20 cellular contexts compared by ENCODE assay signal in the genomic region with DNA sequence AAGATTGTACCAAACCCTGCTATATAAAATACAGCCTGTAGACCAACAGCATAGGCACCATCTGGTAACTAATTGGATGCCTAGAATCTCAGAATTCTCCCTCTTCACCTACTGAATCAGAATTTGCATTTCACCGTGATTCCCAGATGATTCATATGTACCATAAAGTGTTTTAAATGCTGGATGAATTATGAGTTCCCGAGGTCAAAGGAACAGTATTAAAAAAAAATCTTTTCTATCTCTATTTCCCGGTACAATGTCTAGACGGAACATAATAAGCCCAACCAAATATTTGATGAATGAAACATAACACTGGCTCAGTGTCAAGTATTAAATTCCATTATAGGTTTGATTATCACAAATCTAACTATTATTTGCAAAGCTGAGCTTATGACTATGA.
DNase-seq lines count a peak whose midpoint lies in the region; ATAC-seq and TF ChIP-seq lines count a peak whose summit lies in the region.
"Had no signal": no experiment of that assay in that cellular context is flagged by ENCODE, and none has a peak within 500 bp of the region (broad histone marks: within the 10 kb centered on the region; RNA-seq: fewer than 3 reads in every experiment).

No MANE protein-coding gene starts in this region.

- no peaks in the 10 kb centered on the region for H4K20me1 ChIP-seq in osteoblast (ENCODE audit: insufficient read depth, low read length)

- H3K4me3 Mint-ChIP-seq in activated T-cell treated with anti-CD3 and anti-CD28 coated beads, Interleukin-2, amount 50 U/mL, for 72 hours: no peak overlapping the region

- no peaks in the 10 kb centered on the region for H3K79me2 ChIP-seq in osteoblast (ENCODE audit: insufficient read depth, low read length)

- no peaks in the 10 kb centered on the region for H3K9me3 ChIP-seq in osteoblast (ENCODE audit: low read depth, low read length)

- H3K9me3 Mint-ChIP-seq in activated T-cell treated with anti-CD3 and anti-CD28 coated beads, Interleukin-2, amount 50 U/mL, for 72 hours: peaks cover 0 to 3% of the 10 kb centered on the region in 2 donors

- H3K27me3 Mint-ChIP-seq in activated T-cell treated with anti-CD3 and anti-CD28 coated beads, Interleukin-2, amount 50 U/mL, for 72 hours (ENCODE audit: low read depth): no peaks in the 10 kb centered on the region

- H3K4me2 ChIP-seq in osteoblast (ENCODE audit: insufficient read depth, low read length): peak overlapping the region; percentile 24

- H2AFZ ChIP-seq in osteoblast (ENCODE audit: low read length): no peak overlapping the region

- POLR2A ChIA-PET in RWPE1 (lab: Yijun Ruan, JAX; ENCODE audit: low non-redundant PET): no interaction called here

- CTCF ChIA-PET in RWPE1 (lab: Yijun Ruan, JAX): no interaction called here

- peak; percentile 68 for DNase-seq in EL
- DNase-seq in RWPE1 (ENCODE audit: low spot score): peak; percentile 42
- DNase-seq in epithelial cell of esophagus (ENCODE audit: low read depth): peak; percentile 58
- DNase-seq in osteoblast (ENCODE audit: insufficient read length, low spot score, missing footprints): peak; percentile 74
- DNase-seq in NOMO-1 treated with DMSO at 0.1 percent for 48 hours (lab: John Stamatoyannopoulos, UW; ENCODE audit: unreplicated experiment): no peak
- DNase-seq in activated T-cell treated with anti-CD3 and anti-CD28 coated beads, Interleukin-2, amount 50 U/mL, for 72 hours: no peak
- no peak for DNase-seq in DMS114 treated with DMSO at 0.1 percent for 48 hours (lab: John Stamatoyannopoulos, UW; ENCODE audit: unreplicated experiment)
- DNase-seq: activated CD4-positive, alpha-beta T cell treated with anti-CD3 and anti-CD28 coated beads, Interleukin-2, amount 50 U/mL, for 48 hours; amniotic stem cell; DND-41; dorsolateral prefrontal cortex; foreskin melanocyte; Karpas-422; mesenchymal stem cell; NCI-H146; stimulated activated naive CD4-positive, alpha-beta T cell treated with Interleukin-2 at 50 U/mL for 16 hours had no signal

- H3K4me1 ChIP-seq in osteoblast (ENCODE audit: insufficient read depth, low read length): peaks cover 25% of the 10 kb centered on the region

- no peaks in the 10 kb centered on the region for H3K36me3 ChIP-seq in osteoblast (ENCODE audit: insufficient read depth, low read length)

- TF ChIP-seq CTCF in RWPE1 (conservative IDR thresholded peaks at IDR 0.05; ENCODE audit: low read depth) (no peak), epithelial cell of esophagus (IDR thresholded peaks at IDR 0.05; ENCODE audit: insufficient read depth, low read depth, low read length, missing control alignments) (no peak), osteoblast (IDR thresholded peaks at IDR 0.05; ENCODE audit: extremely low read depth, low read depth, low read length) (no peak)

- H3K4me3 ChIP-seq in epithelial cell of esophagus (ENCODE audit: low read length) (no peak overlapping the region), osteoblast (ENCODE audit: insufficient read depth, low read length) (no peak overlapping the region)
- H3K4me3 ChIP-seq: dorsolateral prefrontal cortex, SK-N-MC, skin epidermis had no signal

- H3K4me1 Mint-ChIP-seq in activated T-cell treated with anti-CD3 and anti-CD28 coated beads, Interleukin-2, amount 50 U/mL, for 72 hours (ENCODE audit: low read depth): no peaks in the 10 kb centered on the region

- H3K36me3 Mint-ChIP-seq in activated T-cell treated with anti-CD3 and anti-CD28 coated beads, Interleukin-2, amount 50 U/mL, for 72 hours (ENCODE audit: insufficient read depth in 2 of 2): no peaks in the 10 kb centered on the region

- no peaks in the 10 kb centered on the region for H3K27me3 ChIP-seq in osteoblast (ENCODE audit: insufficient read depth, low read length)
- H3K27me3 ChIP-seq: dorsolateral prefrontal cortex had no signal

- ATAC-seq in HG03039 (IDR thresholded peaks at IDR 0.05; ENCODE audit: unreplicated experiment): no peak
- no peak for ATAC-seq in activated T-cell treated with anti-CD3 and anti-CD28 coated beads, Interleukin-2, amount 50 U/mL, for 72 hours (replicated peaks in 1 of 2)
- ATAC-seq: HCT116 had no signal

- H3K27ac ChIP-seq in RWPE1 (no peak overlapping the region), osteoblast (ENCODE audit: low read depth, low read length) (peak overlapping the region; percentile 29)
- H3K27ac ChIP-seq: dorsolateral prefrontal cortex, SK-N-MC had no signal

- H3K27ac Mint-ChIP-seq in activated T-cell treated with anti-CD3 and anti-CD28 coated beads, Interleukin-2, amount 50 U/mL, for 72 hours: no peak overlapping the region

Comparison
In these comparisons a context has a peak if more than half of its experiments do, and no peak if none do; other contexts are left out.
1. DNase-seq: peak in EL (single experiment), RWPE1 (single experiment), epithelial cell of esophagus (single experiment) and osteoblast (single experiment); none in NOMO-1 treated with DMSO at 0.1 percent for 48 hours (single experiment), activated T-cell treated with anti-CD3 and anti-CD28 coated beads, Interleukin-2, amount 50 U/mL, for 72 hours (0 of 2) and DMS114 treated with DMSO at 0.1 percent for 48 hours (single experiment).